Comparison of ENCODE assay signal across 8 cellular contexts in the genomic region with DNA sequence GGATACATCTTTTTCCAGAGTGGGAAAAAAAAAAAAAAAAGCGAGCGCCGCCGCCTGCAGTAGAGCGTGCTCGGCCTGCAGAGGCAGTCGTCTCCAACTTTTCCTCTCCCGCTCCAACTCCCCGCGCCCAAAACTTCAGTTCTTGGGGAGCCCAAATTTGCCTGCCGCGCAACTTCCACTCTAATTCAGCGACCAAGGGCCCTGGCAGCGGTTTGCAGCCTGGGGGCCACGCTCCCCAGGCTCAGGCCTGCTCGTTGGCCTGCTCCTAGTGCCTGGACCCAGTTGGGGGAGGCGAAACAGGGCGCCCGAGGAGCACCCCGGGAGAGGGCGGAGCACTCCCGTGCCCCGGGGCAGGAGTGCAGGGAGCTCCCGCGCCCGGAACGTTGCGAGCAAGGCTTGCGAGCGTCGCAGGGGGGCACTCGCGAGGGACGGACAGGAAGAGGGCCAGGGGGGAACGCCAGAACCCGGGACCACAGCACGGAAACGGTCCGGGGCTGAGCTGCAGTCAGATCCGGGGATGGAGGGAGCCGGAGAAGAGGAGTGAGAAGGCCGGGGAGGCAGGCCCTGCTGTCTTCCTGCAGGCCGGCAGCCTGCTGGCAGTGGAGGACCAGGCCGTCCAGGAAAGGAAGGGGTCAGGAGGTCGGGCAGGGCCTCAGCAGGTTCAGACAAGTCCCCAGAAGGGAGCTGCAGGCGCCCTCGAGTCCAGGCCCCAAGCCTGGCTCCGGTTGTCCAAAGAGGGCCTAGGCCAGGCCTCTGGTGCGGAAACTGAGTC. TPM values are rescaled to one million over a fixed set of nuclear protein-coding genes. Genes with fewer than 3 reads are reported as not detected.
A peak's percentile ranks its signal among the peaks of the same experiment; 100 is the strongest.
DNase-seq lines count a peak whose midpoint lies in the region; TF ChIP-seq lines count a peak whose summit lies in the region.

A gene with protein sequence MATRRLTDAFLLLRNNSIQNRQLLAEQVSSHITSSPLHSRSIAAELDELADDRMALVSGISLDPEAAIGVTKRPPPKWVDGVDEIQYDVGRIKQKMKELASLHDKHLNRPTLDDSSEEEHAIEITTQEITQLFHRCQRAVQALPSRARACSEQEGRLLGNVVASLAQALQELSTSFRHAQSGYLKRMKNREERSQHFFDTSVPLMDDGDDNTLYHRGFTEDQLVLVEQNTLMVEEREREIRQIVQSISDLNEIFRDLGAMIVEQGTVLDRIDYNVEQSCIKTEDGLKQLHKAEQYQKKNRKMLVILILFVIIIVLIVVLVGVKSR (plus strand): TSS at position 508 of the 772 bp plus-strand sequence. CDS start 724 bp downstream, outside the sequence.

- no peaks in the 10 kb centered on the region for H3K9me3 Mint-ChIP-seq in activated naive CD8-positive, alpha-beta T cell (ENCODE audit: low read depth)

- H3K27ac ChIP-seq in osteoblast (ENCODE audit: low read depth, low read length) (peak within 1 kb of the TSS; percentile 90), testis (peak within 1 kb of the TSS; percentile 90 to 93)

- H3K79me2 ChIP-seq in osteoblast (ENCODE audit: insufficient read depth, low read length), result peaks cover 49% of the 10 kb centered on the region

- intact Hi-C loops in testis (cut with DNase I; ENCODE audit: low total_unique reads), result loop anchor here (10.0 kb wide), 1 partner anchor 46 kb away; no protein-coding TSS in a partner anchor

- H3K4me2 ChIP-seq in osteoblast (ENCODE audit: insufficient read depth, low read length), result peak within 1 kb of the TSS; percentile 98

- peak; percentile 97 for DNase-seq in GM03348 (ENCODE audit: low spot score)
- DNase-seq in HFF-Myc (ENCODE audit: extremely low read depth, low read depth), result peak; percentile 72
- peak; percentile 97 for DNase-seq in NB4 (ENCODE audit: low read depth)
- peak; percentile 78 for DNase-seq in SKM-1 (lab: John Stamatoyannopoulos, UW; ENCODE audit: unreplicated experiment)
- DNase-seq in glomerular visceral epithelial cell (ENCODE audit: extremely low spot score), result peak; percentile 96
- DNase-seq in osteoblast (ENCODE audit: insufficient read length, low spot score, missing footprints), result peak; percentile 100
- DNase-seq in testis, result peak; percentile 91

- H3K9me3 ChIP-seq in osteoblast (ENCODE audit: low read depth, low read length) (no peaks in the 10 kb centered on the region), testis (no peaks in the 10 kb centered on the region)

- TF ChIP-seq POLR2A in NB4 (IDR thresholded peaks at IDR 0.05; ENCODE audit: extremely low read depth, insufficient read length) (peak; percentile 80), testis (IDR thresholded peaks at IDR 0.05) (no peak)

- H3K27me3 ChIP-seq in osteoblast (ENCODE audit: insufficient read depth, low read length), result no peaks in the 10 kb centered on the region
- H3K27me3 ChIP-seq in testis, result no peaks in the 10 kb centered on the region

- H3K36me3 ChIP-seq in osteoblast (ENCODE audit: insufficient read depth, low read length) (no peaks in the 10 kb centered on the region), testis (ENCODE audit: low read depth, missing control alignments) (no peaks in the 10 kb centered on the region)

- peaks cover 8% of the 10 kb centered on the region for H4K20me1 ChIP-seq in osteoblast (ENCODE audit: insufficient read depth, low read length)

- no peaks in the 10 kb centered on the region for H3K27me3 Mint-ChIP-seq in activated naive CD8-positive, alpha-beta T cell

- peak within 1 kb of the TSS; percentile 97 for H3K4me3 Mint-ChIP-seq in activated naive CD8-positive, alpha-beta T cell

- peaks cover 28% of the 10 kb centered on the region for H3K4me1 Mint-ChIP-seq in activated naive CD8-positive, alpha-beta T cell (ENCODE audit: low read depth)

- 0 to 1% methylated on average over 46 to 49 of the region's 49 CpGs for WGBS in testis, 2 donors

- TF ChIP-seq CTCF in HFF-Myc (IDR thresholded peaks at IDR 0.05; ENCODE audit: low read depth, low read length, missing control alignments) (peak; percentile 42), NB4 (IDR thresholded peaks at IDR 0.05; ENCODE audit: low read depth, low read length) (peak; percentile 60), osteoblast (IDR thresholded peaks at IDR 0.05; ENCODE audit: extremely low read depth, low read depth, low read length) (peak; percentile 69), testis (IDR thresholded peaks at IDR 0.05) (peak; percentile 29 to 69 (median 59))

- H3K4me3 ChIP-seq in HFF-Myc (replicated peaks; ENCODE audit: low read depth, low read length) (peak within 1 kb of the TSS; percentile 86), NB4 (ENCODE audit: low read depth, low read length) (peak within 1 kb of the TSS; percentile 96), osteoblast (ENCODE audit: insufficient read depth, low read length) (peak within 1 kb of the TSS; percentile 95), testis (peak within 1 kb of the TSS; percentile 93 to 98)

- H3K27ac Mint-ChIP-seq in activated naive CD8-positive, alpha-beta T cell, result peak within 1 kb of the TSS; percentile 98

- no peaks in the 10 kb centered on the region for H3K36me3 Mint-ChIP-seq in activated naive CD8-positive, alpha-beta T cell

- H3K4me1 ChIP-seq in osteoblast (ENCODE audit: insufficient read depth, low read length) (peaks cover 41% of the 10 kb centered on the region), testis (peaks cover 10% of the 10 kb centered on the region)

- peak within 1 kb of the TSS; percentile 95 for H2AFZ ChIP-seq in osteoblast (ENCODE audit: low read length)

RNA-seq across cellular contexts. Expression of the gene that starts here (rescaled TPM):
- 24.2 and 28.6 TPM in 2 replicates for total RNA-seq in osteoblast
- total RNA-seq in testis, result 100 to 1,000 TPM; 107 to 124 TPM
- polyA plus RNA-seq in testis (ENCODE audit: insufficient read depth, low read depth, low replicate concordance), result 79.3 TPM

Comparison
In these comparisons a context has a peak if more than half of its experiments do, and no peak if none do; other contexts are left out.
1. Peak in every context shown above with its lines: DNase-seq, H3K4me3 ChIP-seq and H3K27ac ChIP-seq.